ENCODE assay signal across 8 cellular contexts in the genomic region with DNA sequence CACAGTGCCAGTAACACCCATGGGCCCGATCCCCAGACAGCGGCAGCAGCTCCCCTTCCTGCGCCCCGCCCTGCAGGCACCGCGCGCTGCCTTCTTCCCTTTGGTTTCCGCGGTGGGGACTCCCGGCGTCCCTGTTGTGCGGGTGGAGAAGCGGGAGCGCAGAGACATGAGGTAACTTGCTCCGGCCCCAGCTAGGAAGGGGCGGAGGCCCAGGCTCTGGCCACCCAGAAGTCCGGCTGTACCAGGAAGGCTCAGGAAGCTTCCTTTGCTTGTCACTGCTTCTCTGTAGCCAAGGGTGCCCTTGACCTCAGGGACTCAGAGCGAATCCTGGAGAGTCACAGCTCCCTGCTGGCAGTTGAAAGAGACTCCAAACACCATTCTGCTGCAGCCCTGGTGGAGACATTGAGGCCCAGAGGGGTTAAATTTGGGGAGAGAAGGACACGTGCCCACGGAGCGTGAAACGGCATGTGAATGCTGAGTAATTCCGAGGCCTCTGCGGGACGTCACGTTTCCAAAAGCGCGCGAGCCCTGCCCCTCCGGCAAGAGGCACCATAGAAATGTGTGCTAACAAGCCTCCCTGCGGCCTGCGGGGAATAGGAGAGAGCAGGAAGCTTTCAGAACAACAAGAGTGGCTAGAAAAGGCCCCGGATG. TPM values are rescaled to one million over a fixed set of nuclear protein-coding genes. Genes with fewer than 3 reads are reported as not detected.
DNase-seq lines count a peak whose midpoint lies in the region; ATAC-seq and TF ChIP-seq lines count a peak whose summit lies in the region.

No MANE protein-coding gene starts in this region.

- intact Hi-C loops in left ventricle myocardium inferior (cut with micrococcal nuclease) = no loop called here

- H3K36me3 Mint-ChIP-seq in activated T-cell treated with anti-CD3 and anti-CD28 coated beads, Interleukin-2, amount 50 U/mL, for 72 hours (ENCODE audit: insufficient read depth in 2 of 2) = no peaks in the 10 kb centered on the region

- no peaks in the 10 kb centered on the region for H3K9me3 Mint-ChIP-seq in activated T-cell treated with anti-CD3 and anti-CD28 coated beads, Interleukin-2, amount 50 U/mL, for 72 hours

- peak; percentile 25 for TF ChIP-seq POLR2A in GM18526 (IDR thresholded peaks at IDR 0.05; ENCODE audit: extremely low read depth, insufficient read length)

- H3K4me1 ChIP-seq in left ventricle myocardium inferior (peaks cover 24% of the 10 kb centered on the region), skeletal muscle satellite cell (ENCODE audit: control insufficient read depth, insufficient read depth, low read length) (peaks cover 13% of the 10 kb centered on the region)

- peak; percentile 75 to 81 for ATAC-seq in activated T-cell treated with anti-CD3 and anti-CD28 coated beads, Interleukin-2, amount 50 U/mL, for 72 hours (replicated peaks in 1 of 2)
- ATAC-seq in GM19452 (IDR thresholded peaks at IDR 0.05; ENCODE audit: unreplicated experiment) = no peak

- no peaks in the 10 kb centered on the region for H3K9me3 ChIP-seq in left ventricle myocardium inferior (replicated peaks)
- H3K9me3 ChIP-seq in skeletal muscle satellite cell (replicated peaks; ENCODE audit: low read length) = no peaks in the 10 kb centered on the region
- H3K9me3 ChIP-seq in MG63 = no peaks in the 10 kb centered on the region

- H3K4me3 Mint-ChIP-seq in activated T-cell treated with anti-CD3 and anti-CD28 coated beads, Interleukin-2, amount 50 U/mL, for 72 hours = peak overlapping the region in 1 of 2 donors; percentile 73

- H3K4me1 Mint-ChIP-seq in activated T-cell treated with anti-CD3 and anti-CD28 coated beads, Interleukin-2, amount 50 U/mL, for 72 hours (ENCODE audit: low read depth) = peaks cover 15% of the 10 kb centered on the region

- H3K9ac ChIP-seq in skeletal muscle satellite cell (ENCODE audit: low read depth, low read length) = peak overlapping the region; percentile 45

- H3K4me2 ChIP-seq in skeletal muscle satellite cell (ENCODE audit: low read length) = peak overlapping the region; percentile 68

- H3K27me3 Mint-ChIP-seq in activated T-cell treated with anti-CD3 and anti-CD28 coated beads, Interleukin-2, amount 50 U/mL, for 72 hours (ENCODE audit: low read depth) = peaks cover 6% of the 10 kb centered on the region

- H3K36me3 ChIP-seq in left ventricle myocardium inferior = no peaks in the 10 kb centered on the region
- no peaks in the 10 kb centered on the region for H3K36me3 ChIP-seq in skeletal muscle satellite cell (ENCODE audit: insufficient read depth, low read length)
- no peaks in the 10 kb centered on the region for H3K36me3 ChIP-seq in MG63

- peak overlapping the region; percentile 54 for H3K4me3 ChIP-seq in left ventricle myocardium inferior
- H3K4me3 ChIP-seq in skeletal muscle satellite cell (ENCODE audit: low read length) = no peak overlapping the region
- no peak overlapping the region for H3K4me3 ChIP-seq in MG63

- no peak overlapping the region for H3K27ac Mint-ChIP-seq in activated T-cell treated with anti-CD3 and anti-CD28 coated beads, Interleukin-2, amount 50 U/mL, for 72 hours

- H3K27ac ChIP-seq in left ventricle myocardium inferior (replicated peaks) = peak overlapping the region; percentile 75

- TF ChIP-seq CTCF in left ventricle myocardium inferior (IDR thresholded peaks at IDR 0.05; ENCODE audit: borderline replicate concordance) = no peak

- peak; percentile 53 to 62 for DNase-seq in activated T-cell treated with anti-CD3 and anti-CD28 coated beads, Interleukin-2, amount 50 U/mL, for 72 hours
- DNase-seq in left ventricle myocardium inferior (peak; percentile 74), SKM-1 treated with dmso at 0.1 percent for 144 hours (lab: John Stamatoyannopoulos, UW; ENCODE audit: unreplicated experiment) (no peak), MG63 (no peak), NCI-H774 (lab: John Stamatoyannopoulos, UW) (no peak)

- no peaks in the 10 kb centered on the region for H3K27me3 ChIP-seq in left ventricle myocardium inferior (ENCODE audit: low read depth)
- H3K27me3 ChIP-seq in skeletal muscle satellite cell (ENCODE audit: control insufficient read depth, insufficient read depth, low read length) = no peaks in the 10 kb centered on the region
- no peaks in the 10 kb centered on the region for H3K27me3 ChIP-seq in MG63

RNA-seq across cellular contexts. Expression of gene ADCY3, which starts 6.7 kb away (rescaled TPM):
- 10 to 100 TPM; 55.5 to 63.4 TPM for total RNA-seq in activated T-cell treated with anti-CD3 and anti-CD28 coated beads, Interleukin-2, amount 50 U/mL, for 72 hours
- 12.8 TPM for total RNA-seq in left ventricle myocardium inferior
- 31.9 and 34.1 TPM in 2 replicates for total RNA-seq in skeletal muscle satellite cell (2012; rRNA removed)
- 6.7 and 6.9 TPM in 2 replicates for total RNA-seq in MG63 (2014; rRNA removed; shearing (Covaris generic); ENCODE audit: low replicate concordance)

RNA-seq across cellular contexts. Expression of gene DNAJC27, which starts 45.0 kb away (rescaled TPM):
- 1 to 10 TPM; 7.4 to 9.8 TPM for total RNA-seq in activated T-cell treated with anti-CD3 and anti-CD28 coated beads, Interleukin-2, amount 50 U/mL, for 72 hours
- total RNA-seq in left ventricle myocardium inferior = 10.1 TPM
- total RNA-seq in skeletal muscle satellite cell (2012; rRNA removed) = 0.76 and 5.0 TPM in 2 replicates
- total RNA-seq in MG63 (2014; rRNA removed; shearing (Covaris generic); ENCODE audit: low replicate concordance) = 0.59 and 0.96 TPM in 2 replicates

Comparison
In these comparisons a context has a peak if more than half of its experiments do, and no peak if none do; other contexts are left out.
1. DNase-seq: peak in activated T-cell treated with anti-CD3 and anti-CD28 coated beads, Interleukin-2, amount 50 U/mL, for 72 hours (2 of 2) and left ventricle myocardium inferior (single experiment); none in SKM-1 treated with dmso at 0.1 percent for 144 hours (single experiment), MG63 (single experiment) and NCI-H774 (single experiment).